In genomic region chr2:170369894-170370293, GRCh38 we compare ENCODE assay signal across 1 cellular context.
TF ChIP-seq lines count a peak whose summit lies in the region.

No MANE protein-coding gene starts in this region.

TF ChIP-seq in WTC11, 78 proteins besides CTCF, POLR2A, EP300 and RAD21 (continued from another document):
- TF ChIP-seq AFF4 (CRISPR knock-in tag; IDR thresholded peaks at IDR 0.05; ENCODE audit: borderline replicate concordance) (no peak), HMGXB4 (CRISPR knock-in tag; IDR thresholded peaks at IDR 0.05) (no peak), E2F1 (CRISPR knock-in tag; IDR thresholded peaks at IDR 0.05) (no peak), ZNF263 (CRISPR knock-in tag; IDR thresholded peaks at IDR 0.05; ENCODE audit: low read depth) (no peak), ZNF425 (CRISPR knock-in tag; conservative IDR thresholded peaks at IDR 0.05) (no peak), ZBTB43 (CRISPR knock-in tag; IDR thresholded peaks at IDR 0.05) (no peak), ZNF121 (CRISPR knock-in tag; IDR thresholded peaks at IDR 0.05) (no peak), ZNF671 (CRISPR knock-in tag; IDR thresholded peaks at IDR 0.05) (no peak), SP1 (CRISPR knock-in tag; conservative IDR thresholded peaks at IDR 0.05) (no peak), ZNF532 (CRISPR knock-in tag; IDR thresholded peaks at IDR 0.05; ENCODE audit: borderline replicate concordance) (no peak), MXD4 (CRISPR knock-in tag; IDR thresholded peaks at IDR 0.05; ENCODE audit: borderline replicate concordance) (no peak)
